In the genomic region with DNA sequence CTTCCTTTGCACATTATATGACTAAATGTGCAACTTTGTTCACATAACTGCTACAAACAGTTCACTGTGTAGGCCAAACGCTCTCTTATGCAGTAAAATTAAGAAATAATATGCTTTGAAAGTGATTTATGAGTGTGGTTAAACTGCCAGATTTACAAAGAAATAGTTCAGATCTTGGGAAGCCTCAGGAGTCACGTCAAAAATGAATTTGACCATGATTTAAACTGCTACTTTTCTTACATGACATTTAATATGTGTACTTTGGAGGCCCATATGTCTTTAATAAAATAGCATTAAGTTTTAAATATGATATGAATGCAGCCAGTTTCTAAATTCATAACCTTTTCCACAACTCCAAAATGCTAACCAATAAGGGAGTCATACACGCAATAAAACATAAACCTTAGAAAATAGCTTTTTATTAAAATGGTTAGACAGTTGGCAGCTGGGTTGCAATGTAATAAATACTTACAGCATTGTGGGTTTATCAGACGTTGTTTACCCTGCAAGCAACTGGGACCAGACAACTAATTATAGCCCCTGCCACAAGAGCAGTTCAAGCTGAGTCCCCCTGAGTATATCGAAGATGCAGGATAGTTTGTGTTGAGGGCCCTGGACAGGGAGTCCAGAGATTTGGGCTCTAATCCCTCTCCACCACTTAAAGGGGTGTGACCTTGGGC, we compare ENCODE assay signal across 17 cellular contexts.
DNase-seq lines count a peak whose midpoint lies in the region; ATAC-seq lines count a peak whose summit lies in the region.
"Had no signal": no experiment of that assay in that cellular context is flagged by ENCODE, and none has a peak within 500 bp of the region (broad histone marks: within the 10 kb centered on the region; RNA-seq: fewer than 3 reads in every experiment).

No MANE protein-coding gene starts in this region.

- no peak overlapping the region for H3K4me3 ChIP-seq in adipocyte (ENCODE audit: low read length)
- H3K4me3 ChIP-seq: gastroesophageal sphincter, right atrium auricular region had no signal

- H3K27ac ChIP-seq in caudate nucleus (ENCODE audit: low read depth, low read length): no peak overlapping the region
- H3K27ac ChIP-seq: right atrium auricular region had no signal

- DNase-seq in NCI-H82 (lab: John Stamatoyannopoulos, UW): peak; percentile 9
- DNase-seq in NCI-H82 treated with DMSO at 0.1 percent for 48 hours (lab: John Stamatoyannopoulos, UW; ENCODE audit: unreplicated experiment): no peak
- peak; percentile 78 for DNase-seq in adipocyte (ENCODE audit: low read depth)
- peak; percentile 67 for DNase-seq in left kidney (ENCODE audit: low read depth, low spot score)
- DNase-seq in stimulated activated CD4-positive, alpha-beta T cell treated with anti-CD3 and anti-CD28 coated beads, Interleukin-1b, Interleukin-23, amount 100 ng/mL, for 48 hours: no peak
- DNase-seq in caudate nucleus (lab: John Stamatoyannopoulos, UW): no peak
- no peak for DNase-seq in DMS153 (lab: John Stamatoyannopoulos, UW)
- DNase-seq: activated CD4-positive, alpha-beta T cell treated with anti-CD3 and anti-CD28 coated beads for 36 hours; activated CD8-positive, alpha-beta memory T cell treated with anti-CD3 and anti-CD28 coated beads, Interleukin-2, amount 50 U/mL, for 48 hours; activated naive CD4-positive, alpha-beta T cell; CD8-positive, alpha-beta T cell; NCI-H2029; NK-92 treated with Interleukin-12 subunit alpha and Interleukin-12 subunit beta, amount 100 ng/mL, for 24 hours; Right ventricle myocardium superior had no signal

- no peaks in the 10 kb centered on the region for H3K36me3 ChIP-seq in adipocyte (ENCODE audit: control insufficient read depth, insufficient read depth, low read length, severe bottlenecking)
- H3K36me3 ChIP-seq: gastroesophageal sphincter, right atrium auricular region had no signal

- H3K9me3 ChIP-seq in adipocyte (ENCODE audit: control insufficient read depth, low read length): peaks cover 19% of the 10 kb centered on the region
- H3K9me3 ChIP-seq: right atrium auricular region had no signal

- H3K4me1 ChIP-seq in adipocyte (ENCODE audit: control insufficient read depth, insufficient read depth, low read length): peaks cover 40% of the 10 kb centered on the region
- H3K4me1 ChIP-seq: right atrium auricular region had no signal

- peak overlapping the region; percentile 47 for H3K9ac ChIP-seq in adipocyte (ENCODE audit: low read length)

- no peaks in the 10 kb centered on the region for H3K27me3 ChIP-seq in adipocyte (replicated peaks; ENCODE audit: control insufficient read depth, insufficient read depth, low read length)
- H3K27me3 ChIP-seq: gastroesophageal sphincter, right atrium auricular region had no signal

- ATAC-seq in HG02759 (IDR thresholded peaks at IDR 0.05; ENCODE audit: unreplicated experiment): no peak
- ATAC-seq: activated CD4-positive, alpha-beta T cell treated with anti-CD3 and anti-CD28 coated beads for 36 hours; CD8-positive, alpha-beta T cell; gastroesophageal sphincter had no signal

Comparison
In these comparisons a context has a peak if more than half of its experiments do, and no peak if none do; other contexts are left out.
1. DNase-seq: peak in NCI-H82 (single experiment), adipocyte (single experiment) and left kidney (single experiment); none in NCI-H82 treated with DMSO at 0.1 percent for 48 hours (single experiment), stimulated activated CD4-positive, alpha-beta T cell treated with anti-CD3 and anti-CD28 coated beads, Interleukin-1b, Interleukin-23, amount 100 ng/mL, for 48 hours (single experiment), caudate nucleus (0 of 61) and DMS153 (single experiment).